ENCODE assay signal across 2 cellular contexts in genomic region chr6:134706806-134707205, GRCh38.
TF ChIP-seq lines count a peak whose summit lies in the region.

No MANE protein-coding gene starts in this region.

TF ChIP-seq in SK-N-SH treated with all-trans-retinoic acid at 6 μM for 48 hours, 23 proteins besides CTCF, POLR2A, EP300 and RAD21 (continued from another document):
- TF ChIP-seq ESRRG (CRISPR knock-in tag; IDR thresholded peaks at IDR 0.05) = no peak
- TF ChIP-seq ZFP30 (CRISPR knock-in tag; IDR thresholded peaks at IDR 0.05) = no peak
- TF ChIP-seq ARNTL (CRISPR knock-in tag; IDR thresholded peaks at IDR 0.05; ENCODE audit: borderline replicate concordance, low read depth) = no peak
- no peak for TF ChIP-seq CSDC2 (CRISPR knock-in tag; IDR thresholded peaks at IDR 0.05)
- no peak for TF ChIP-seq TSHZ2 (CRISPR knock-in tag; IDR thresholded peaks at IDR 0.05)
- TF ChIP-seq OSR1 (CRISPR knock-in tag; IDR thresholded peaks at IDR 0.05) = no peak

TF ChIP-seq in SK-N-SH, 30 proteins besides CTCF, POLR2A, EP300 and RAD21 (continued from another document):
- TF ChIP-seq RCOR1 (IDR thresholded peaks at IDR 0.05; ENCODE audit: low read length) (no peak), MEF2A (IDR thresholded peaks at IDR 0.05; ENCODE audit: borderline replicate concordance, low read depth) (no peak), JUND (IDR thresholded peaks at IDR 0.05) (no peak), USF2 (IDR thresholded peaks at IDR 0.05; ENCODE audit: borderline replicate concordance, low read depth, low read length) (no peak), GABPA (IDR thresholded peaks at IDR 0.05; ENCODE audit: low read depth) (no peak), FOXJ3 (CRISPR knock-in tag; IDR thresholded peaks at IDR 0.05) (no peak), RFX5 (IDR thresholded peaks at IDR 0.05; ENCODE audit: low read length) (no peak), IRF3 (IDR thresholded peaks at IDR 0.05; ENCODE audit: low read depth, low read length) (no peak)
